In genomic region chr18:62769216-62769615, GRCh38 we compare ENCODE assay signal across 23 cellular contexts.
"Had no signal": no experiment of that assay in that cellular context is flagged by ENCODE, and none has a peak within 500 bp of the region (broad histone marks: within the 10 kb centered on the region; RNA-seq: fewer than 3 reads in every experiment).

No MANE protein-coding gene starts in this region.

- H3K27me3 Mint-ChIP-seq: activated naive CD8-positive, alpha-beta T cell; activated T-helper 17 cell treated with anti-CD3 and anti-CD28 coated beads, Interleukin-2, amount 50 U/mL, for 72 hours had no signal

- H3K9me3 ChIP-seq: body of pancreas, left ventricle myocardium inferior, prostate gland, right atrium auricular region, spleen, thyroid gland, upper lobe of right lung had no signal

- H3K36me3 ChIP-seq: left ventricle myocardium inferior, prostate gland, right atrium auricular region, spleen, thyroid gland, upper lobe of right lung, WERI-Rb-1 had no signal

- ATAC-seq: activated CD8-positive, alpha-beta T cell treated with anti-CD3 and anti-CD28 coated beads, Interleukin-2, amount 10 ng/mL, durations not matched to agents 7 days and 5 days; activated T-helper 17 cell treated with anti-CD3 and anti-CD28 coated beads, Interleukin-2, amount 50 U/mL, for 72 hours; body of pancreas; natural killer cell; upper lobe of right lung had no signal

- H3K27ac Mint-ChIP-seq: activated CD8-positive, alpha-beta T cell treated with anti-CD3 and anti-CD28 coated beads, Interleukin-2, amount 10 ng/mL, durations not matched to agents 7 days and 5 days; activated naive CD8-positive, alpha-beta T cell; immature natural killer cell; natural killer cell had no signal

- H3K9me3 Mint-ChIP-seq: immature natural killer cell, natural killer cell had no signal

- H3K4me3 Mint-ChIP-seq: activated CD8-positive, alpha-beta T cell treated with anti-CD3 and anti-CD28 coated beads, Interleukin-2, amount 10 ng/mL, durations not matched to agents 7 days and 5 days; activated naive CD8-positive, alpha-beta T cell; activated T-helper 17 cell treated with anti-CD3 and anti-CD28 coated beads, Interleukin-2, amount 50 U/mL, for 72 hours; immature natural killer cell; natural killer cell had no signal

- H3K4me3 ChIP-seq: body of pancreas, hepatocyte, left ventricle myocardium inferior, prostate gland, right atrium auricular region, spleen, thyroid gland, upper lobe of right lung had no signal

- DNase-seq: activated CD4-positive, alpha-beta T cell treated with anti-CD3 and anti-CD28 coated beads for 1 hour; activated CD4-positive, alpha-beta T cell treated with anti-CD3 and anti-CD28 coated beads, Interleukin-2, amount 50 U/mL, for 1 hour; activated CD8-positive, alpha-beta T cell treated with anti-CD3 and anti-CD28 coated beads, Interleukin-2, amount 10 ng/mL, durations not matched to agents 7 days and 5 days; activated naive CD4-positive, alpha-beta T cell; activated T-cell treated with anti-CD3 and anti-CD28 coated beads, Interleukin-2, amount 50 U/mL, for 1 hour; body of pancreas; effector CD4-positive, alpha-beta T cell; foreskin melanocyte; immature natural killer cell; left ventricle myocardium inferior; midbrain; natural killer cell; spleen; stimulated activated CD4-positive, alpha-beta T cell treated with anti-CD3 and anti-CD28 coated beads, Interleukin-4, amount 100 ng/mL, for 1 hour; stimulated activated naive CD4-positive, alpha-beta T cell treated with Interleukin-2 at 50 U/mL for 16 hours; thyroid gland; upper lobe of right lung; WERI-Rb-1 had no signal

- H3K4me1 ChIP-seq: upper lobe of right lung had no signal

- H3K36me3 Mint-ChIP-seq: activated naive CD8-positive, alpha-beta T cell; natural killer cell had no signal

- H3K27me3 ChIP-seq: body of pancreas, hepatocyte, right atrium auricular region, spleen, thyroid gland, upper lobe of right lung had no signal
